In the genomic region with DNA sequence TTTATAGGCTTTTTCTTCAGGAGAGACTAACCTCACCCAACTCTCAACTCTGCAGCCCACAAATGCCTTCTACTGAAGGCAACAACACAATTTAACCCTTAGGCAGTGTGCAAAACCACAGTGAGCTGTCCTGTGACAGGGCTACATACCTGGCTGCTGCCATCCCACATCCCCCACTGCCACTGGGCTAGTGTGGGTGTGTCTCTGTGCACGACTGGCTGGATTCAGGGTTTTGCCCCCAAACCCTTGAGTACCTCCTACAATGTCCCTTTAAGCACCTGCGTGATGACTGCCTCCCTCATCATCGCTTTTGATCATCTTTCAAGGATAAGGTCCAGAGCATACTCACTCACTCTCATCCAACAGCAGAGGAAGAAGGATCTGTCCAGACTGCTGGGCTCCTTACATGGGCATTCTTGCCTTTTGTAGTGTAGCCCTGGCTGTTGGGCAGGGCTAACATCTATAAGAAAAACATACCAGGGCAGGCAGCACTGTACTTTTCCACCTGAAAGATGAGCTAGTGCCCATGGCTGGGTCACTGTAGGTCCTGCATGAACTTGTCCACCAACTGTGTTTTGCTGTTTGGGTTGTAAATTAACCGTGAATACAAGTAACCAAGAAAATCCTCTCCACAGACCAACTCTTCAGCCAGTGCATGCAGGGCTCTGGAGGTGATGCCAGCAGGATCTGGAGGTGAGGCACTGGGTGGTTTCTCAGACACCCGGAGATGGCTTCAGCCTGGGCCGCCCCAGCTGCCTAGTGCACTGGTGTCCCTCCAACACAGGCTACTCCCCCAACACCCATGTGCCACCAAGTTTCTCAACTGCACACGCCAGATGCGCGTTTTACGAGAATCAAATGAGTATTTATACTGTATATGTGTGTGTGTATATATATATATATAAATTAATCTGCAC, we compare ENCODE assay signal across 18 cellular contexts. TPM values are rescaled to one million over a fixed set of nuclear protein-coding genes. Genes with fewer than 3 reads are reported as not detected.
DNase-seq lines count a peak whose midpoint lies in the region; ATAC-seq, FAIRE-seq and TF ChIP-seq lines count a peak whose summit lies in the region.
"Had no signal": no experiment of that assay in that cellular context is flagged by ENCODE, and none has a peak within 500 bp of the region (broad histone marks: within the 10 kb centered on the region; RNA-seq: fewer than 3 reads in every experiment).

No MANE protein-coding gene starts in this region.

- ATAC-seq in HG02973 (IDR thresholded peaks at IDR 0.05; ENCODE audit: unreplicated experiment), result no peak
- ATAC-seq: esophagus mucosa had no signal

- intact Hi-C loops in dorsolateral prefrontal cortex (cut with DNase I), result no loop called here

- peak; percentile 52 for DNase-seq in activated CD8-positive, alpha-beta memory T cell treated with anti-CD3 and anti-CD28 coated beads for 24 hours
- DNase-seq in activated CD8-positive, alpha-beta memory T cell treated with anti-CD3 and anti-CD28 coated beads, Interleukin-2, amount 50 U/mL, for 4 hours, result no peak
- peak; percentile 18 for DNase-seq in SW480 (ENCODE audit: low spot score)
- DNase-seq in dorsolateral prefrontal cortex, result peak in 4 of 10 donors; percentile 3 to 36 (median 16)
- DNase-seq in renal cortical epithelial cell (ENCODE audit: low read depth), result peak; percentile 28
- no peak for DNase-seq in MG63
- DNase-seq in urothelium cell line (ENCODE audit: low spot score), result no peak
- DNase-seq: ACHN, activated gamma-delta T cell treated with Interleukin-2 at 50 U/mL for 16 hours, hypothalamus, NCI-H2107, NCI-H82, transverse colon, WERI-Rb-1 had no signal

- peak overlapping the region in 58 of 59 donors; percentile 30 to 96 (median 91) for H3K27ac ChIP-seq in dorsolateral prefrontal cortex
- H3K27ac ChIP-seq: neutrophil, transverse colon, WERI-Rb-1 had no signal

- H3K27me3 ChIP-seq in dorsolateral prefrontal cortex (no peaks in the 10 kb centered on the region), MG63 (no peaks in the 10 kb centered on the region)
- H3K27me3 ChIP-seq: neutrophil, transverse colon had no signal

- no peak for TF ChIP-seq CTCF in dorsolateral prefrontal cortex (IDR thresholded peaks at IDR 0.05 in 54 of 56, conservative IDR thresholded peaks at IDR 0.05 in 2 of 56; ENCODE audit: low read depth in 1 of 56, partially characterized antibody in 56 of 56)

- H3K4me3 ChIP-seq in dorsolateral prefrontal cortex (no peak overlapping the region), MG63 (no peak overlapping the region)
- H3K4me3 ChIP-seq: transverse colon had no signal

- peaks cover 2% of the 10 kb centered on the region; the same call in 1 of the 2 replicates for H3K9me3 ChIP-seq in MG63
- H3K9me3 ChIP-seq: neutrophil, transverse colon had no signal

- H3K36me3 ChIP-seq in MG63, result peaks cover 37% of the 10 kb centered on the region
- H3K36me3 ChIP-seq: neutrophil, transverse colon had no signal

- FAIRE-seq in urothelium cell line (lab: Jason Lieb, UNC), result no peak
- FAIRE-seq: HTR-8/SVneo had no signal

RNA-seq across cellular contexts. Expression of gene PLCG1, which starts 45.2 kb away (rescaled TPM):
- 100 to 1,000 TPM; 110 to 346 (median 179) TPM for total RNA-seq in dorsolateral prefrontal cortex
- 40.1 and 134 TPM in 2 replicates for total RNA-seq in renal cortical epithelial cell
- total RNA-seq in MG63 (2014; rRNA removed; shearing (Covaris generic); ENCODE audit: low replicate concordance), result 35.8 and 99.5 TPM in 2 replicates

Comparison
In these comparisons a context has a peak if more than half of its experiments do, and no peak if none do; other contexts are left out.
1. DNase-seq: peak in activated CD8-positive, alpha-beta memory T cell treated with anti-CD3 and anti-CD28 coated beads for 24 hours (single experiment), SW480 (single experiment) and renal cortical epithelial cell (single experiment); none in activated CD8-positive, alpha-beta memory T cell treated with anti-CD3 and anti-CD28 coated beads, Interleukin-2, amount 50 U/mL, for 4 hours (single experiment), MG63 (single experiment) and urothelium cell line (single experiment).